Comparison of ENCODE assay signal across 14 cellular contexts in the genomic region with DNA sequence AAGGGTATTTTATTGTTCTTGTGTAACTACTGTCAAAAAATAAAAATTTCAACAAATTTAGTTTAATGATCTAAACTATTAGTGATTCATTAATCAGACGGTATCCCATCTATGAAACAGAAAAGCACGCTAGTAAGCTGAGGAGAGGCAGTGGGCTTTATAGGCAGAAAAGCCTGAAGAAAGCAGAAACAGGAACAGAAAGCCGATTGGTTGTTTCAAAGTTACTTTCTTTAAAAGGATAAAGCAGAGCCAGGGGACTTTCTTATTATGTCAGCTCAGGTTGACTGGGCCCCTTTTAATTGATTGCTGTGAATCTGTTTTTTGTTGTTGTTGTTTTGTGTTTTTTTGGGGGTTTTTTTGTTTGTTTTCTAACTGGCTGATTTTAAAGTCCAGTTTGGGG.
A peak's percentile ranks its signal among the peaks of the same experiment; 100 is the strongest.
DNase-seq lines count a peak whose midpoint lies in the region; ATAC-seq and TF ChIP-seq lines count a peak whose summit lies in the region.
"Had no signal": no experiment of that assay in that cellular context is flagged by ENCODE, and none has a peak within 500 bp of the region (broad histone marks: within the 10 kb centered on the region; RNA-seq: fewer than 3 reads in every experiment).

No MANE protein-coding gene starts in this region.

- H3K27ac ChIP-seq in foreskin keratinocyte = peak overlapping the region; percentile 97
- H3K27ac ChIP-seq: C4-2B had no signal

- H3K27me3 ChIP-seq in foreskin keratinocyte = no peaks in the 10 kb centered on the region

- DNase-seq in GM10248 (ENCODE audit: extremely low spot score) (peak; percentile 22), foreskin keratinocyte (no peak), COLO668 (lab: John Stamatoyannopoulos, UW; ENCODE audit: unreplicated experiment) (no peak), NCI-H1417 (lab: John Stamatoyannopoulos, UW) (no peak)
- DNase-seq in stimulated activated CD4-positive, alpha-beta T cell treated with anti-CD3 and anti-CD28 coated beads, Interleukin-12 subunit alpha, Interleukin-12 subunit beta, amount 100 ng/mL, for 4 hours = no peak
- DNase-seq in stimulated activated CD4-positive, alpha-beta T cell treated with anti-CD3 and anti-CD28 coated beads, Interleukin-15, amount 100 ng/mL, for 24 hours = no peak
- DNase-seq: effector CD8-positive, alpha-beta T cell; GF-D8; mucosa of descending colon; stimulated activated CD8-positive, alpha-beta memory T cell treated with anti-CD3 and anti-CD28 coated beads, Interleukin-4, amount 100 ng/mL, for 48 hours; T-cell had no signal

- TF ChIP-seq CTCF in GM10248 (IDR thresholded peaks at IDR 0.05; ENCODE audit: control extremely low read depth, extremely low read depth, low read depth, missing control alignments) (no peak), foreskin keratinocyte (conservative IDR thresholded peaks at IDR 0.05) (no peak)

- POLR2A ChIA-PET in GM10248 (lab: Yijun Ruan, JAX) = no interaction called here

- CTCF ChIA-PET in GM10248 (lab: Yijun Ruan, JAX) = no interaction called here

- peaks cover 22% of the 10 kb centered on the region for H3K4me1 ChIP-seq in foreskin keratinocyte

- ATAC-seq in GM19463 (IDR thresholded peaks at IDR 0.05; ENCODE audit: unreplicated experiment) (peak; percentile 25), HG03354 (IDR thresholded peaks at IDR 0.05; ENCODE audit: poor library complexity, severe bottlenecking, unreplicated experiment) (peak; percentile 44), foreskin keratinocyte (no peak)
- ATAC-seq: mucosa of descending colon, T-cell had no signal
